In the genomic region with DNA sequence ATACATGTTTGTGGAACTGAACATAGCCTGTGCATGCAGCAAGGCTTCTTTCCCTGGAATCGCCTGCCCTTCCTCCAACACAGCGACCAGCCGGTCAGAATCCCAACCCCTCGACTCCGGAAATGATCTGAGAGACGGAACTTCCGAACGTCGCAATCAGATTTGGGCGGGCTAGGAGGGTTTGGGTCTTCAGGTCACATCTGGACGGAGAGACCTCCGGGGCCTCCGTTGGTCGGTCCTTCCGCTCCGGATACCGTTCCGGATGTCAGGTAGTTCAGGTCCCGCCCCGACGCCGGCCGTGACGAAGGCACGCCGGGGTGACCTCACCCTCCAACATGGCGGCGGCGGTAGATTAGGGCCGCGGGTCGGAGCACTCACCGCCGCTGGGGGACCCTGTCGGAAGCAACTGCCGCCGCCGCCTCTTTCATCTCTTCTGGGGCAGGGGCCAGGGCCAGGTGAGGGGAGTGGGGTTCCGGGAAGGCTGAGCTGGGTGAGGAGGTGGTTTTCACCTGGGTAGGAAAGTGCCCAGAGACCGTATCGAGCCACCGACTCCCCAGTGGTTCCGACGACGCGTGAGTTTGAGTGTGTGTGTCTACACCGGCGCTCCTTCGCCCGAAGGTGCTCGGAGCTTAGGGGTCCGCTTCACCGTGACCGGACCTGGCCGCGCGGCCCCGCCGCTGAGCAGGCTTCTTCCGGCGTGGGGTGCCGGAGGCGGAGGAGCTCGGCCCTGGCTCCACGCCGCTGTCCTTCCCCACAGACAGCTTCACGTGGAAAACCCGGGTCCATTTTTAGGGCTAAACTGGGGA, we compare ENCODE assay signal across 8 cellular contexts. TPM values are rescaled to one million over a fixed set of nuclear protein-coding genes. Genes with fewer than 3 reads are reported as not detected.
DNase-seq lines count a peak whose midpoint lies in the region; ATAC-seq, FAIRE-seq and TF ChIP-seq lines count a peak whose summit lies in the region.

A gene with protein sequence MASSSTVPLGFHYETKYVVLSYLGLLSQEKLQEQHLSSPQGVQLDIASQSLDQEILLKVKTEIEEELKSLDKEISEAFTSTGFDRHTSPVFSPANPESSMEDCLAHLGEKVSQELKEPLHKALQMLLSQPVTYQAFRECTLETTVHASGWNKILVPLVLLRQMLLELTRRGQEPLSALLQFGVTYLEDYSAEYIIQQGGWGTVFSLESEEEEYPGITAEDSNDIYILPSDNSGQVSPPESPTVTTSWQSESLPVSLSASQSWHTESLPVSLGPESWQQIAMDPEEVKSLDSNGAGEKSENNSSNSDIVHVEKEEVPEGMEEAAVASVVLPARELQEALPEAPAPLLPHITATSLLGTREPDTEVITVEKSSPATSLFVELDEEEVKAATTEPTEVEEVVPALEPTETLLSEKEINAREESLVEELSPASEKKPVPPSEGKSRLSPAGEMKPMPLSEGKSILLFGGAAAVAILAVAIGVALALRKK (plus strand): TSS at position 326 of the 806 bp plus-strand sequence. CDS start 16,955 bp downstream, outside the sequence.

- peaks cover 25 to 36% (median 30%) of the 10 kb centered on the region in 3 donors for H3K4me1 Mint-ChIP-seq in T-cell

- WGBS in adipose tissue, 3 donors: 0 to 1% (median 0%) methylated on average over 66 to 68 of the region's 68 CpGs
- no CpG with 5 or more reads among the region's 68 CpGs for WGBS in trophoblast cell (ENCODE audit: extremely low coverage, insufficient coverage, insufficient read length)
- 0 to 1% methylated on average over 29 to 64 of the region's 68 CpGs for WGBS in tibial nerve, 2 donors

- peak within 1 kb of the TSS; percentile 96 for H4K8ac ChIP-seq in trophoblast cell (ENCODE audit: low read depth, low read length)

- H3K36me3 ChIP-seq in trophoblast cell (ENCODE audit: control insufficient read depth in 1 of 2, insufficient read depth in 2 of 2, low read length in 2 of 2) (peaks cover 0 to 3% of the 10 kb centered on the region in 2 experiments), tibial nerve (peaks cover 0 to 13% (median 0%) of the 10 kb centered on the region in 3 donors)

- H2BK120ac ChIP-seq in trophoblast cell (ENCODE audit: insufficient read depth, low read length, poor library complexity): peak within 1 kb of the TSS; percentile 92

- TF ChIP-seq EP300 in tibial nerve (IDR thresholded peaks at IDR 0.05): peak; percentile 64 to 99

- H3K79me2 ChIP-seq in trophoblast cell (ENCODE audit: control insufficient read depth, insufficient read depth, low read length, poor library complexity): peaks cover 12% of the 10 kb centered on the region

- peak within 1 kb of the TSS; percentile 81 for H2AFZ ChIP-seq in trophoblast cell (ENCODE audit: insufficient read depth, low read length, poor library complexity)

- no peaks in the 10 kb centered on the region for H3K27me3 Mint-ChIP-seq in T-cell

- H2BK12ac ChIP-seq in trophoblast cell (ENCODE audit: low read length): no peak within 1 kb of the TSS

- no peaks in the 10 kb centered on the region for H3K9me3 Mint-ChIP-seq in T-cell

- peak within 1 kb of the TSS; percentile 88 to 89 (median 89) for H3K4me3 Mint-ChIP-seq in T-cell

- H3K27ac ChIP-seq in adipose tissue (ENCODE audit: low read depth, low read length) (peak within 1 kb of the TSS; percentile 96), trophoblast cell (ENCODE audit: low read depth, low read length) (peak within 1 kb of the TSS; percentile 95), tibial nerve (peak within 1 kb of the TSS; percentile 94 to 98 (median 95))

- H3K4me2 ChIP-seq in trophoblast cell (ENCODE audit: low read length): peak within 1 kb of the TSS; percentile 94

- H3K4me3 ChIP-seq in trophoblast cell (ENCODE audit: low read depth, low read length): peak within 1 kb of the TSS; percentile 91
- peak within 1 kb of the TSS; percentile 59 to 73 (median 66) for H3K4me3 ChIP-seq in tibial nerve

- peak in 2 of 5 experiments; percentile 48 to 69 for TF ChIP-seq CTCF in tibial nerve (IDR thresholded peaks at IDR 0.05)

- H2BK5ac ChIP-seq in trophoblast cell (ENCODE audit: low read depth, low read length, poor library complexity): peak within 1 kb of the TSS; percentile 90

- CTCF ChIA-PET in T-cell (lab: Charles Lee): interaction anchor here in 1 of 2 donors (0.9 to 1.3 kb wide), 2 partner anchors 9 to 68 kb away, joined by 3 read pairs; no protein-coding TSS in a partner anchor

- H3K4ac ChIP-seq in trophoblast cell (ENCODE audit: low read depth, low read length): peak within 1 kb of the TSS; percentile 91

- peak within 1 kb of the TSS; percentile 99 for H3K9ac ChIP-seq in trophoblast cell (ENCODE audit: low read length)

- peak; percentile 89 for DNase-seq in GM12891 (ENCODE audit: insufficient read length, low spot score)
- DNase-seq in NCI-H1436 (lab: John Stamatoyannopoulos, UW): peak; percentile 84
- DNase-seq in T-cell: peak; percentile 75 to 91 (median 85)
- peak; percentile 97 for DNase-seq in cardiac septum (ENCODE audit: low spot score)
- peak; percentile 90 to 91 for DNase-seq in trophoblast cell
- peak; percentile 85 to 87 for DNase-seq in tibial nerve (ENCODE audit: low spot score in 2 of 2)

- peak; percentile 94 for ATAC-seq in HG02763 (IDR thresholded peaks at IDR 0.05; ENCODE audit: unreplicated experiment)
- ATAC-seq in T-cell (replicated peaks in 1 of 4): peak; percentile 96 to 98 (median 97)

- H3K9me3 ChIP-seq in trophoblast cell (ENCODE audit: insufficient read depth, low read depth, low read length) (no peaks in the 10 kb centered on the region), tibial nerve (no peaks in the 10 kb centered on the region)

- H2AK5ac ChIP-seq in trophoblast cell (ENCODE audit: low read length): peak within 1 kb of the TSS; percentile 92

- peak within 1 kb of the TSS; percentile 96 for H3K14ac ChIP-seq in trophoblast cell (ENCODE audit: low read length)

- H3K18ac ChIP-seq in trophoblast cell (ENCODE audit: low read length): peak within 1 kb of the TSS; percentile 85

- POLR2A ChIA-PET in T-cell (lab: Charles Lee): interaction anchor here (0.6 to 1.1 kb wide), 4 partner anchors 12 to 549 kb away, joined by 3 to 5 read pairs (median 3); no protein-coding TSS in a partner anchor

- no peaks in the 10 kb centered on the region for H3K36me3 Mint-ChIP-seq in T-cell

- H3K27me3 ChIP-seq in trophoblast cell (ENCODE audit: insufficient read depth, low read length): no peaks in the 10 kb centered on the region
- no peaks in the 10 kb centered on the region for H3K27me3 ChIP-seq in tibial nerve

- intact Hi-C loops in cardiac septum (cut with DNase I): loop anchor here (1.0 to 2.0 kb wide), 2 partner anchors 10 to 76 kb away; a partner anchor contains a TSS

- peak within 1 kb of the TSS; percentile 54 for H3K23ac ChIP-seq in trophoblast cell (ENCODE audit: low read length)

- H3K27ac Mint-ChIP-seq in T-cell: peak within 1 kb of the TSS; percentile 94 to 96

- TF ChIP-seq POLR2A in GM12891 (IDR thresholded peaks at IDR 0.05; ENCODE audit: low read depth, low read length) (peak; percentile 81), tibial nerve (IDR thresholded peaks at IDR 0.05) (peak; percentile 96 to 99)

- H3K4me1 ChIP-seq in trophoblast cell (ENCODE audit: control insufficient read depth in 1 of 2, insufficient read depth in 2 of 2, low read length in 2 of 2): peaks cover 7 to 14% of the 10 kb centered on the region in 2 experiments
- peaks cover 0 to 24% (median 10%) of the 10 kb centered on the region in 4 donors for H3K4me1 ChIP-seq in tibial nerve

- peak within 1 kb of the TSS; percentile 93 for H4K12ac ChIP-seq in trophoblast cell (ENCODE audit: low read depth, low read length)

- peak; percentile 95 for FAIRE-seq in GM12891 (lab: Jason Lieb, UNC)

- peaks cover 22% of the 10 kb centered on the region for H3K79me1 ChIP-seq in trophoblast cell (ENCODE audit: low read length)

- H4K91ac ChIP-seq in trophoblast cell (ENCODE audit: low read depth, low read length): peak within 1 kb of the TSS; percentile 90

TF ChIP-seq in GM12891, 5 proteins besides CTCF, POLR2A, EP300 and RAD21:
- TF ChIP-seq POU2F2 (IDR thresholded peaks at IDR 0.05; ENCODE audit: low read depth, low read length) (no peak; the same call in none of the 2 replicates), TAF1 (IDR thresholded peaks at IDR 0.05; ENCODE audit: low read depth, low read length) (peak; percentile 92), PAX5 (IDR thresholded peaks at IDR 0.05; ENCODE audit: insufficient read depth, low read length, severe bottlenecking) (no peak), POLR2AphosphoS5 (IDR thresholded peaks at IDR 0.05; ENCODE audit: low read depth, low read length) (peak; percentile 88)

RNA-seq across cellular contexts. Expression of the gene that starts here (rescaled TPM):
- polyA plus RNA-seq in GM12891 (2012; ENCODE audit: low read depth, missing spikeins): 24.0 TPM
- 10 to 100 TPM; 22.5 to 32.9 (median 31.4) TPM for total RNA-seq in T-cell
- 10 to 100 TPM; 17.9 to 36.9 (median 35.2) TPM for polyA plus RNA-seq in adipose tissue
- 69.9 TPM for total RNA-seq in cardiac septum
- polyA plus RNA-seq in trophoblast cell (2013): 20.8 and 21.8 TPM in 2 replicates
- total RNA-seq in tibial nerve: 10 to 100 TPM; 47.4 to 74.7 (median 60.9) TPM

Comparison
In these comparisons a context has a peak if more than half of its experiments do, and no peak if none do; other contexts are left out.
1. Peak in every context shown above with its lines: DNase-seq, ATAC-seq, H3K4me3 ChIP-seq and H3K27ac ChIP-seq.